Comparison of ENCODE assay signal across 27 cellular contexts in the genomic region with DNA sequence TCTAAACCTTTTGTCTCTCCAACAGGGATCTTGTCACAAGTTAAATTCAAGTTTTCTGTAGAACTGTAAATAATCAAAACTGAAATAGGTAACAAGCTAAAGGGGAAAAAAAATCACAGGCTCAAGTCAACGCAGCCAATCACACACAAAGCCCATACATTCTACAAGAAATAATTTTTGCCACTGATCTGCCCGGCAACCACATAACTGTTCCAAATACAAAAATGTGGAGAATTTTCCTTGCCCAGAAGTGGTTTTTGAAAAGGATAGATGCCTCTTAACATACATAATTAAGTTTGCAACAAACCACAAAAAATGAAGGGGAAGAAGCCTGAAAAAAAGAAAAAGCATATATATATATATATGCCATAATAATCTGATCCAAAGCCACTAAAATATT.
A peak's percentile ranks its signal among the peaks of the same experiment; 100 is the strongest.
DNase-seq lines count a peak whose midpoint lies in the region; FAIRE-seq and TF ChIP-seq lines count a peak whose summit lies in the region.
"Had no signal": no experiment of that assay in that cellular context is flagged by ENCODE, and none has a peak within 500 bp of the region (broad histone marks: within the 10 kb centered on the region; RNA-seq: fewer than 3 reads in every experiment).

No MANE protein-coding gene starts in this region.

- H3K36me3 Mint-ChIP-seq in osteocyte (ENCODE audit: unreplicated experiment) = peaks cover 21% of the 10 kb centered on the region

- peaks cover 13% of the 10 kb centered on the region for H3K4me1 Mint-ChIP-seq in osteocyte (ENCODE audit: unreplicated experiment)

- peaks cover 91% of the 10 kb centered on the region for H3K36me3 ChIP-seq in SK-N-MC (ENCODE audit: insufficient read depth, low read length)

- no peaks in the 10 kb centered on the region for H3K9me3 ChIP-seq in SK-N-MC (ENCODE audit: low read depth, low read length)
- H3K9me3 ChIP-seq: A549, SJSA1 had no signal

- no peaks in the 10 kb centered on the region for H3K9me3 Mint-ChIP-seq in osteocyte (ENCODE audit: unreplicated experiment)

- TF ChIP-seq CTCF in choroid plexus epithelial cell (conservative IDR thresholded peaks at IDR 0.05; ENCODE audit: low read depth, low read length) (no peak), osteocyte (IDR thresholded peaks at IDR 0.05) (no peak)

- no peak overlapping the region for H3K4me3 Mint-ChIP-seq in osteocyte (ENCODE audit: unreplicated experiment)
- H3K4me3 Mint-ChIP-seq: CD4-positive, alpha-beta memory T cell had no signal

- H3K4me3 ChIP-seq in SK-N-MC = no peak overlapping the region
- no peak overlapping the region for H3K4me3 ChIP-seq in choroid plexus epithelial cell (ENCODE audit: low read depth, low read length)
- H3K4me3 ChIP-seq: A549; BLaER1 treated with 17β-estradiol and CSF1 and Interleukin-3, amounts not matched to agents 10 nM and 100 nM; PC-9; SJSA1 had no signal

- DNase-seq in GM19239 (ENCODE audit: insufficient read length, low spot score) (no peak), SK-N-MC (ENCODE audit: low read depth, low spot score) (no peak), choroid plexus epithelial cell (ENCODE audit: low read depth) (peak; percentile 36), osteocyte (ENCODE audit: extremely low spot score, unreplicated experiment) (no peak), NCI-H1105 (lab: John Stamatoyannopoulos, UW) (no peak), CD1c-positive myeloid dendritic cell (ENCODE audit: extremely low spot score) (no peak)
- DNase-seq in activated CD4-positive, CD25-positive, alpha-beta regulatory T cell (lab: John Stamatoyannopoulos, UW) = no peak
- DNase-seq: AML-193; CD4-positive, alpha-beta memory T cell; COR-L47; DMS79; GF-D8; Karpas-422; MV-4-11; NCI-H1105 treated with DMSO at 0.1 percent for 48 hours; NCI-H146; NCI-H1930; NCI-H446; NCI-H526; NCI-H82; NK-92 treated with Interleukin-12 subunit alpha and Interleukin-12 subunit beta, amount 100 ng/mL, for 24 hours; PC-9; SW 1271 had no signal

- peak overlapping the region; percentile 29; the same call in 1 of the 2 replicates for H3K27ac ChIP-seq in SK-N-MC
- H3K27ac ChIP-seq: A549; BLaER1 treated with 17β-estradiol and CSF1 and Interleukin-3, amounts not matched to agents 10 nM and 100 nM; PC-9; SJSA1 had no signal

- H3K9ac ChIP-seq in SK-N-MC (ENCODE audit: insufficient read length) = no peak overlapping the region
- H3K9ac ChIP-seq: BLaER1 treated with 17β-estradiol and CSF1 and Interleukin-3, amounts not matched to agents 10 nM and 100 nM had no signal

- peak overlapping the region; percentile 51 for H3K27ac Mint-ChIP-seq in osteocyte (ENCODE audit: unreplicated experiment)

- FAIRE-seq in GM19239 (lab: Jason Lieb, UNC) = peak; percentile 11
- FAIRE-seq: A549, GM12891 had no signal

- no peaks in the 10 kb centered on the region for H3K27me3 Mint-ChIP-seq in osteocyte (ENCODE audit: unreplicated experiment)
- H3K27me3 Mint-ChIP-seq: CD4-positive, alpha-beta memory T cell had no signal
